Comparison of ENCODE assay signal across 10 cellular contexts in genomic region chr16:14502932-14503741, GRCh38.
DNase-seq lines count a peak whose midpoint lies in the region; ATAC-seq and TF ChIP-seq lines count a peak whose summit lies in the region.
"Had no signal": no experiment of that assay in that cellular context is flagged by ENCODE, and none has a peak within 500 bp of the region (broad histone marks: within the 10 kb centered on the region; RNA-seq: fewer than 3 reads in every experiment).

No MANE protein-coding gene starts in this region.

- no peak for DNase-seq in coronary artery (ENCODE audit: low spot score)
- DNase-seq in T-cell: no peak
- no peak for DNase-seq in left cardiac atrium
- no peak for DNase-seq in KG1 (lab: John Stamatoyannopoulos, UW)
- no peak for DNase-seq in activated naive CD8-positive, alpha-beta T cell treated with anti-CD3 and anti-CD28 coated beads for 36 hours
- DNase-seq: DND-41 had no signal

- H3K9me3 Mint-ChIP-seq in T-cell: no peaks in the 10 kb centered on the region
- H3K9me3 Mint-ChIP-seq in activated naive CD8-positive, alpha-beta T cell treated with anti-CD3 and anti-CD28 coated beads for 36 hours: no peaks in the 10 kb centered on the region

- peaks cover 57% of the 10 kb centered on the region for H3K4me1 ChIP-seq in ACC112 (ENCODE audit: control insufficient read depth, insufficient read depth, low read length, unreplicated experiment)

- ATAC-seq in GM19455 (IDR thresholded peaks at IDR 0.05; ENCODE audit: unreplicated experiment) (peak; percentile 75), HG03175 (IDR thresholded peaks at IDR 0.05; ENCODE audit: unreplicated experiment) (peak; percentile 81), T-cell (replicated peaks in 1 of 4) (no peak), left cardiac atrium (no peak)

- H3K79me2 ChIP-seq in ACC112 (ENCODE audit: control insufficient read depth, insufficient read depth, low read length, unreplicated experiment): no peaks in the 10 kb centered on the region

- H3K4me3 Mint-ChIP-seq in T-cell: no peak overlapping the region
- no peak overlapping the region for H3K4me3 Mint-ChIP-seq in activated naive CD8-positive, alpha-beta T cell treated with anti-CD3 and anti-CD28 coated beads for 36 hours

- CTCF ChIA-PET in T-cell (lab: Charles Lee): no interaction called here

- H3K36me3 Mint-ChIP-seq in T-cell: peaks cover 10% of the 10 kb centered on the region
- no peaks in the 10 kb centered on the region for H3K36me3 Mint-ChIP-seq in activated naive CD8-positive, alpha-beta T cell treated with anti-CD3 and anti-CD28 coated beads for 36 hours

- H3K4me1 Mint-ChIP-seq in T-cell: peaks cover 11 to 14% (median 14%) of the 10 kb centered on the region in 3 donors
- H3K4me1 Mint-ChIP-seq in activated naive CD8-positive, alpha-beta T cell treated with anti-CD3 and anti-CD28 coated beads for 36 hours: peaks cover 22% of the 10 kb centered on the region

- no peak for TF ChIP-seq CTCF in coronary artery (IDR thresholded peaks at IDR 0.05)

- no peaks in the 10 kb centered on the region for H3K27me3 ChIP-seq in ACC112 (ENCODE audit: insufficient read depth, low read length)

- H3K27ac ChIP-seq in ACC112 (ENCODE audit: low read depth, low read length) (peak overlapping the region; percentile 97), coronary artery (peak overlapping the region; percentile 84 to 88)

- H3K36me3 ChIP-seq in ACC112 (ENCODE audit: insufficient read depth, low read length): no peaks in the 10 kb centered on the region

- H2AFZ ChIP-seq in ACC112 (ENCODE audit: low read length, unreplicated experiment): no peak overlapping the region

- H3K27ac Mint-ChIP-seq in T-cell: no peak overlapping the region
- no peak overlapping the region for H3K27ac Mint-ChIP-seq in activated naive CD8-positive, alpha-beta T cell treated with anti-CD3 and anti-CD28 coated beads for 36 hours

- no peaks in the 10 kb centered on the region for H3K27me3 Mint-ChIP-seq in T-cell
- no peaks in the 10 kb centered on the region for H3K27me3 Mint-ChIP-seq in activated naive CD8-positive, alpha-beta T cell treated with anti-CD3 and anti-CD28 coated beads for 36 hours

- H3K4me3 ChIP-seq in ACC112 (ENCODE audit: low read depth, low read length) (no peak overlapping the region), coronary artery (no peak overlapping the region)
- H3K4me3 ChIP-seq: SK-N-MC had no signal

- POLR2A ChIA-PET in T-cell (lab: Charles Lee): interaction anchor here in 1 of 2 donors (0.5 kb wide), 1 partner anchor 199 kb away, joined by 4 read pairs; no protein-coding TSS in a partner anchor

- intact Hi-C loops in left cardiac atrium (cut with DNase I): no loop called here

Comparison
In these comparisons a context has a peak if more than half of its experiments do, and no peak if none do; other contexts are left out.
1. ATAC-seq: peak in GM19455 (single experiment) and HG03175 (single experiment); none in T-cell (0 of 4) and left cardiac atrium (0 of 2).